1 cellular context compared by ENCODE assay signal in genomic region chr2:18612133-18612532, GRCh38.
TF ChIP-seq lines count a peak whose summit lies in the region.

No MANE protein-coding gene starts in this region.

TF ChIP-seq in GM23338, 12 proteins besides CTCF, POLR2A, EP300 and RAD21 (continued from another document):
- TF ChIP-seq REST (IDR thresholded peaks at IDR 0.05; ENCODE audit: unreplicated experiment) (no peak), JUNB (IDR thresholded peaks at IDR 0.05; ENCODE audit: unreplicated experiment) (no peak), ZNF462 (CRISPR knock-in tag; IDR thresholded peaks at IDR 0.05) (no peak), ZNF114 (CRISPR knock-in tag; IDR thresholded peaks at IDR 0.05) (no peak), POLR2AphosphoS5 (IDR thresholded peaks at IDR 0.05; ENCODE audit: low read depth) (no peak), NANOG (IDR thresholded peaks at IDR 0.05; ENCODE audit: borderline replicate concordance) (no peak)
